Comparison of ENCODE assay signal across 14 cellular contexts in the genomic region with DNA sequence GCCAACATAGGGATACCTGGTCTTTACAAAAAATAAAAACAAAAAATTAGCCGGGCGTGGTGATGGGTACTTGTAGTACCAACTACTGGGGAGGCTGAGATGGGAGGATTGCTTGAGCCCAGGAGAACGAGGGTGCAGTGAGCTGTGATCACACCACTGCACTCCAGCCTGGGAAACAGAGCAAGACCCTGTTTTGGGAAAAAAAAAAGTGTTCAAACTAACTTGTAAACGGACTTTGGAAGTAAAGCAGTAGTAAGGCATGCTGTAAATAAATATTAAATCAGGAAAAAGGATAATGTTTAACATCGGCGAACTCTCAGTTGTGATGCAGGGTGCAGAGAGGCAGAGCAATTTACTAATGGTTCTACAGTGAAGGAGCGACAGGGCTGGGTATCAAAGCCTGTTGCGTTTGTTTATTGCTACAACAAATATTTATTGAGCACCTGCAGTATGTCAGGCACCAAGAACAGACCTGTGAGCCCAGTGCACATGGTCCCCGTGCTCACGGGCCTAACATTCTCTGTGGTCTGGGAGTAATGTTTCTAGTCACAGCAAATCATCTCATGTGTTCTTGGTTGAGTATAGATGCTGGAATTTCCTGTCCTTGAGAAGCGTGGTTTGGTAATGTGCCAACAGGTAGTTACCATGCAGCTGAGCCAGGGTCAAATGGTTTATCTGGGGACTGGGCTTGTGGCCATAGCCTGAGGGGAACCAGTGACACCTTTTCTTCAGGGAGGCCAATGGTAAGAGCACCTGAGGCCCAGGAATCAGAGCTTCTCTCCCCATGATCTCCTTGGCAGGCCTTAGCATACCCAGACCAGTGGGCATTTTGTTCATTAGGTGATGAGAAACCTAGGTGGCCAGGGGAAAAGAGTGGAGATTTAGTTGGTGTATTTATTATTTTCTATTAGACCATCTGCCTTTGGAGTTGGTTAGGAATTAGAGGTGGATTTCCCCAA. TPM values are rescaled to one million over a fixed set of nuclear protein-coding genes. Genes with fewer than 3 reads are reported as not detected.
DNase-seq lines count a peak whose midpoint lies in the region; ATAC-seq and TF ChIP-seq lines count a peak whose summit lies in the region.
"Had no signal": no experiment of that assay in that cellular context is flagged by ENCODE, and none has a peak within 500 bp of the region (broad histone marks: within the 10 kb centered on the region; RNA-seq: fewer than 3 reads in every experiment).

No MANE protein-coding gene starts in this region.

- DNase-seq in RWPE1 (ENCODE audit: low spot score), result peak; percentile 65
- DNase-seq in nephron progenitor cell, result no peak
- DNase-seq in testis, result no peak
- DNase-seq in activated gamma-delta T cell treated with Interleukin-2 at 50 U/mL for 16 hours, result no peak
- DNase-seq in activated CD4-positive, alpha-beta T cell treated with anti-CD3 and anti-CD28 coated beads, Interleukin-2, amount 50 U/mL, for 4 hours, result no peak
- DNase-seq: activated B cell treated with CpG ODN at 0.5 μM for 24 hours; activated naive CD8-positive, alpha-beta T cell treated with anti-CD3 and anti-CD28 coated beads, Interleukin-2, amount 10 ng/mL, durations not matched to agents 7 days and 5 days; esophagus squamous epithelium; spleen; stimulated activated naive CD4-positive, alpha-beta T cell had no signal

- peaks cover 20% of the 10 kb centered on the region for H3K9me3 Mint-ChIP-seq in nephron progenitor cell

- H3K9me3 ChIP-seq in testis, result no peaks in the 10 kb centered on the region

- peaks cover 50% of the 10 kb centered on the region for H3K36me3 Mint-ChIP-seq in nephron progenitor cell (ENCODE audit: low read depth)
- H3K36me3 Mint-ChIP-seq: activated naive CD8-positive, alpha-beta T cell treated with anti-CD3 and anti-CD28 coated beads, Interleukin-2, amount 10 ng/mL, durations not matched to agents 7 days and 5 days had no signal

- no peak for TF ChIP-seq CTCF in RWPE1 (conservative IDR thresholded peaks at IDR 0.05; ENCODE audit: low read depth)
- no peak for TF ChIP-seq CTCF in nephron progenitor cell (IDR thresholded peaks at IDR 0.05)
- TF ChIP-seq CTCF in testis (IDR thresholded peaks at IDR 0.05), result no peak

- peak overlapping the region; percentile 79 for H3K27ac Mint-ChIP-seq in nephron progenitor cell
- H3K27ac Mint-ChIP-seq: activated B cell treated with CpG ODN at 0.5 μM for 24 hours; activated naive CD8-positive, alpha-beta T cell treated with anti-CD3 and anti-CD28 coated beads, Interleukin-2, amount 10 ng/mL, durations not matched to agents 7 days and 5 days; memory B cell had no signal

- no peak overlapping the region for H3K4me3 ChIP-seq in testis
- H3K4me3 ChIP-seq: esophagus squamous epithelium, spleen had no signal

- H3K27ac ChIP-seq in RWPE1 (no peak overlapping the region), testis (peak overlapping the region in 1 of 2 donors; percentile 48)
- H3K27ac ChIP-seq: esophagus squamous epithelium, spleen had no signal

- peaks cover 2% of the 10 kb centered on the region for H3K4me1 Mint-ChIP-seq in nephron progenitor cell
- H3K4me1 Mint-ChIP-seq: activated B cell treated with CpG ODN at 0.5 μM for 24 hours; activated naive CD8-positive, alpha-beta T cell treated with anti-CD3 and anti-CD28 coated beads, Interleukin-2, amount 10 ng/mL, durations not matched to agents 7 days and 5 days; memory B cell had no signal

- POLR2A ChIA-PET in RWPE1 (lab: Yijun Ruan, JAX; ENCODE audit: low non-redundant PET), result no interaction called here

- H3K27me3 Mint-ChIP-seq in nephron progenitor cell (ENCODE audit: low read depth, poor library complexity), result peaks cover 3% of the 10 kb centered on the region
- H3K27me3 Mint-ChIP-seq: activated naive CD8-positive, alpha-beta T cell treated with anti-CD3 and anti-CD28 coated beads, Interleukin-2, amount 10 ng/mL, durations not matched to agents 7 days and 5 days had no signal

- CTCF ChIA-PET in RWPE1 (lab: Yijun Ruan, JAX), result no interaction called here

- H3K27me3 ChIP-seq in testis, result no peaks in the 10 kb centered on the region
- H3K27me3 ChIP-seq: esophagus squamous epithelium had no signal

- 73 to 77% methylated on average over 11 of the region's 11 CpGs for WGBS in testis, 2 donors

- intact Hi-C loops in testis (cut with DNase I; ENCODE audit: low total_unique reads), result no loop called here

- H3K4me1 ChIP-seq in testis, result peaks cover 8% of the 10 kb centered on the region

- no peaks in the 10 kb centered on the region for H3K36me3 ChIP-seq in testis (ENCODE audit: low read depth, missing control alignments)
- H3K36me3 ChIP-seq: esophagus squamous epithelium, spleen had no signal

- ATAC-seq in GM18520 (IDR thresholded peaks at IDR 0.05; ENCODE audit: unreplicated experiment) (peak; percentile 61), HG02763 (IDR thresholded peaks at IDR 0.05; ENCODE audit: unreplicated experiment) (peak; percentile 65), HG03159 (IDR thresholded peaks at IDR 0.05; ENCODE audit: unreplicated experiment) (no peak)

- H3K4me3 Mint-ChIP-seq in nephron progenitor cell, result no peak overlapping the region
- H3K4me3 Mint-ChIP-seq: activated B cell treated with CpG ODN at 0.5 μM for 24 hours; activated naive CD8-positive, alpha-beta T cell treated with anti-CD3 and anti-CD28 coated beads, Interleukin-2, amount 10 ng/mL, durations not matched to agents 7 days and 5 days; memory B cell had no signal

- no peak for TF ChIP-seq POLR2A in testis (IDR thresholded peaks at IDR 0.05)

RNA-seq across cellular contexts. Expression of gene GREB1, which starts 27.9 kb away (rescaled TPM):
- 100 to 1,000 TPM in 1 of 2 donors, 10 to 100 TPM in 1; 91.0 to 136 TPM for total RNA-seq in testis
- 29.8 TPM for polyA plus RNA-seq in testis (ENCODE audit: insufficient read depth, low read depth, low replicate concordance)

RNA-seq across cellular contexts. Expression of gene E2F6, which starts 40.0 kb away (rescaled TPM):
- 10 to 100 TPM; 15.7 to 24.3 TPM for total RNA-seq in testis
- polyA plus RNA-seq in testis (ENCODE audit: insufficient read depth, low read depth, low replicate concordance), result 20.2 TPM
